In the genomic region with DNA sequence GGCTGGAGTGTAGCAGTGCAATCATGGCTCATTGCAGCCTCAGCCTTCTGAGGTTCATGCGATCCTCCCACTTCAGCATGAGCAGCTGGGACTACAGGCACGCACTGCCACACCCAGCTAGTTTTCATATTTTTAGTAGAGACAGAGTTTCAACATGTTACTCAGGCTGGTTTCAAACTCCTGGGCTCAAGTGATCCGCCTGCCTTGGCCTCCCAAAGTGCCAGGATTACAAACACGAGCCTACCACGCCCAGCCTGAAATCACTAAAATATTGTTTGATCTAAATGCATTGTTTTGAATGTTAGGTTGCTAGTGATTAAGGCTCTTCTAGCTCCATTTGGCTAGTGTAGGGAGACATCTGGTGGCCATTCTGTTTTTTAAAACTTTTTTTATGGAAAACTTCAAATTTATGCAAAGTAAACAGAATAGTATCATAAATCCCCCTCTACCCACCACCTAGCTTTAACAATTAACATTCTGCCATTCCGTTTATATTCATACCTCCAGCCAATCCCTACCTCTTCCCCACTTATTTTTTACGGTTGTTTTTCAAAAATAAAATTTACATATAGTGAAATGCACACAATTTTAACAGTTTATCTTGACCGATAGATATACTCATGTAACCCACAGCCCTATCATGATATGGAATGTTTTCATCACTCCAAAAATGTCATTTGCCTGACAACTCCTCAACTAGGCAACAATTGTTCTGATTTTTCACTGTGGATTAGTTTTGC, we compare ENCODE assay signal across 8 cellular contexts. TPM values are rescaled to one million over a fixed set of nuclear protein-coding genes. Genes with fewer than 3 reads are reported as not detected.
DNase-seq lines count a peak whose midpoint lies in the region; ATAC-seq and TF ChIP-seq lines count a peak whose summit lies in the region.

No MANE protein-coding gene starts in this region.

- H3K4me3 Mint-ChIP-seq in activated T-helper 17 cell treated with anti-CD3 and anti-CD28 coated beads, Interleukin-2, amount 50 U/mL, for 72 hours = no peak overlapping the region

- ATAC-seq in activated T-helper 17 cell treated with anti-CD3 and anti-CD28 coated beads, Interleukin-2, amount 50 U/mL, for 72 hours (replicated peaks) = peak; percentile 18
- ATAC-seq in right cardiac atrium = peak; percentile 75 to 80
- ATAC-seq in GM21825 (IDR thresholded peaks at IDR 0.05; ENCODE audit: unreplicated experiment) = no peak
- ATAC-seq in GM19455 (IDR thresholded peaks at IDR 0.05; ENCODE audit: unreplicated experiment) = no peak

- DNase-seq in A172 (ENCODE audit: low spot score) (peak; percentile 42), GM04503 (ENCODE audit: low read depth) (peak; percentile 35), NCI-H1694 treated with DMSO at 0.1 percent for 48 hours (lab: John Stamatoyannopoulos, UW) (peak; percentile 64), right cardiac atrium (peak in 2 of 3 donors; percentile 30 to 58), spleen (no peak)

- 20% methylated on average over 8 of the region's 8 CpGs for WGBS in right cardiac atrium
- 32 to 47% (median 43%) methylated on average over 8 of the region's 8 CpGs for WGBS in spleen, 5 donors

- H3K27me3 ChIP-seq in right cardiac atrium (ENCODE audit: control insufficient read depth, insufficient read depth) = no peaks in the 10 kb centered on the region
- H3K27me3 ChIP-seq in spleen (replicated peaks in 1 of 7) = peaks cover 0 to 33% (median 4%) of the 10 kb centered on the region in 7 donors

- peaks cover 5% of the 10 kb centered on the region for H3K9me3 Mint-ChIP-seq in activated T-helper 17 cell treated with anti-CD3 and anti-CD28 coated beads, Interleukin-2, amount 50 U/mL, for 72 hours

- H3K4me1 ChIP-seq in right cardiac atrium (ENCODE audit: control insufficient read depth, insufficient read depth, low read length) = no peaks in the 10 kb centered on the region
- peaks cover 0 to 4% (median 0%) of the 10 kb centered on the region in 6 donors for H3K4me1 ChIP-seq in spleen

- no peaks in the 10 kb centered on the region for H3K9me3 ChIP-seq in right cardiac atrium (ENCODE audit: control insufficient read depth, low read length)
- H3K9me3 ChIP-seq in spleen = peaks cover 0 to 9% (median 3%) of the 10 kb centered on the region in 8 donors

- no peaks in the 10 kb centered on the region for H3K4me1 Mint-ChIP-seq in activated T-helper 17 cell treated with anti-CD3 and anti-CD28 coated beads, Interleukin-2, amount 50 U/mL, for 72 hours

- intact Hi-C loops in right cardiac atrium (cut with DNase I) = loop anchor here (2.0 to 10.0 kb wide), 3 partner anchors 121 to 123 kb away; no protein-coding TSS in a partner anchor
- intact Hi-C loops in spleen (cut with DNase I; ENCODE audit: low total_unique reads) = no loop called here

- no peaks in the 10 kb centered on the region for H3K36me3 Mint-ChIP-seq in activated T-helper 17 cell treated with anti-CD3 and anti-CD28 coated beads, Interleukin-2, amount 50 U/mL, for 72 hours (ENCODE audit: low read depth)

- peaks cover 31% of the 10 kb centered on the region for H3K27me3 Mint-ChIP-seq in activated T-helper 17 cell treated with anti-CD3 and anti-CD28 coated beads, Interleukin-2, amount 50 U/mL, for 72 hours

- H3K4me3 ChIP-seq in right cardiac atrium (ENCODE audit: low read length) (no peak overlapping the region), spleen (no peak overlapping the region)

- no peak for TF ChIP-seq POLR2A in spleen (IDR thresholded peaks at IDR 0.05)

- H3K36me3 ChIP-seq in spleen = no peaks in the 10 kb centered on the region

- H3K27ac Mint-ChIP-seq in activated T-helper 17 cell treated with anti-CD3 and anti-CD28 coated beads, Interleukin-2, amount 50 U/mL, for 72 hours = no peak overlapping the region

- H3K27ac ChIP-seq in right cardiac atrium (ENCODE audit: low read length) (no peak overlapping the region), spleen (no peak overlapping the region)

- peak in 7 of 11 experiments; percentile 6 to 31 (median 19) for TF ChIP-seq CTCF in spleen (IDR thresholded peaks at IDR 0.05 in 8 of 11, conservative IDR thresholded peaks at IDR 0.05 in 3 of 11)

RNA-seq across cellular contexts. Expression of a gene that starts 37.8 kb away (rescaled TPM):
- not detected in 2 replicates for total RNA-seq in A172 (2014; rRNA removed; shearing (Covaris generic))
- not detected for total RNA-seq in activated T-helper 17 cell treated with anti-CD3 and anti-CD28 coated beads, Interleukin-2, amount 50 U/mL, for 72 hours
- total RNA-seq in right cardiac atrium = under 1 TPM; 0.31 to 0.88 (median 0.51) TPM
- polyA plus RNA-seq in right cardiac atrium = 0.09 TPM
- not detected for total RNA-seq in spleen
- polyA plus RNA-seq in spleen = under 1 TPM in 1 of 3 donors, not detected in 2; 0.05 TPM

Comparison
In these comparisons a context has a peak if more than half of its experiments do, and no peak if none do; other contexts are left out.
1. ATAC-seq: peak in activated T-helper 17 cell treated with anti-CD3 and anti-CD28 coated beads, Interleukin-2, amount 50 U/mL, for 72 hours (single experiment) and right cardiac atrium (2 of 2); none in GM21825 (single experiment) and GM19455 (single experiment).